In genomic region chr5:10227396-10227795, GRCh38 we compare ENCODE assay signal across 22 cellular contexts. TPM values are rescaled to one million over a fixed set of nuclear protein-coding genes. Genes with fewer than 3 reads are reported as not detected.
DNase-seq lines count a peak whose midpoint lies in the region; ATAC-seq and TF ChIP-seq lines count a peak whose summit lies in the region.
"Had no signal": no experiment of that assay in that cellular context is flagged by ENCODE, and none has a peak within 500 bp of the region (broad histone marks: within the 10 kb centered on the region; RNA-seq: fewer than 3 reads in every experiment).

No MANE protein-coding gene starts in this region.

- peaks cover 39% of the 10 kb centered on the region for H3F3A ChIP-seq in GM23248 (ENCODE audit: insufficient read depth)

- intact Hi-C loops in esophagus muscularis mucosa (cut with DNase I): no loop called here
- intact Hi-C loops in aorta (cut with DNase I): no loop called here

- H4K20me1 ChIP-seq in GM23248 (ENCODE audit: insufficient read depth): no peaks in the 10 kb centered on the region

- TF ChIP-seq POLR2A in NB4 (IDR thresholded peaks at IDR 0.05; ENCODE audit: extremely low read depth, insufficient read length): no peak
- no peak for TF ChIP-seq POLR2A in esophagus muscularis mucosa (IDR thresholded peaks at IDR 0.05; ENCODE audit: low read depth)

- TF ChIP-seq CTCF in NB4 (IDR thresholded peaks at IDR 0.05; ENCODE audit: low read depth, low read length): no peak
- no peak for TF ChIP-seq CTCF in choroid plexus epithelial cell (conservative IDR thresholded peaks at IDR 0.05; ENCODE audit: low read depth, low read length)
- no peak for TF ChIP-seq CTCF in GM20000 (IDR thresholded peaks at IDR 0.05; ENCODE audit: extremely low read depth, missing control alignments)
- no peak for TF ChIP-seq CTCF in esophagus muscularis mucosa (IDR thresholded peaks at IDR 0.05)

- H3K4me1 ChIP-seq in GM23248 (ENCODE audit: insufficient read depth) (peaks cover 29% of the 10 kb centered on the region), esophagus muscularis mucosa (no peaks in the 10 kb centered on the region), aorta (ENCODE audit: control insufficient read depth in 1 of 2, insufficient read depth in 2 of 2, low read length in 2 of 2) (no peaks in the 10 kb centered on the region)
- H3K4me1 ChIP-seq: heart left ventricle had no signal

- H3K9me2 ChIP-seq in GM23248 (ENCODE audit: insufficient read depth): no peaks in the 10 kb centered on the region

- no peaks in the 10 kb centered on the region for H3K79me2 ChIP-seq in GM23248 (ENCODE audit: insufficient read depth)

- WGBS in GM23248 (ENCODE audit: low coverage in 1 of 2, low lambda C conversion rate in 2 of 2, missing lambda C conversion rate in 2 of 2), 2 experiments: 32 to 40% methylated on average over 7 of the region's 7 CpGs
- 84% methylated on average over 7 of the region's 7 CpGs for WGBS in esophagus muscularis mucosa
- WGBS in aorta, 2 donors: 80 to 83% methylated on average over 7 of the region's 7 CpGs

- in situ Hi-C loops in GM23248 (cut with MboI): no loop called here

- ATAC-seq in HG03354 (IDR thresholded peaks at IDR 0.05; ENCODE audit: poor library complexity, severe bottlenecking, unreplicated experiment) (no peak), aorta (ENCODE audit: low FRiP score) (no peak)
- ATAC-seq: HCT116, heart left ventricle, psoas muscle had no signal

- H3K4me3 ChIP-seq in GM23248: no peak overlapping the region
- H3K4me3 ChIP-seq in NB4 (ENCODE audit: low read depth, low read length): no peak overlapping the region
- no peak overlapping the region for H3K4me3 ChIP-seq in choroid plexus epithelial cell (ENCODE audit: low read depth, low read length)
- no peak overlapping the region for H3K4me3 ChIP-seq in esophagus muscularis mucosa
- no peak overlapping the region for H3K4me3 ChIP-seq in aorta (ENCODE audit: low read length in 2 of 2)
- H3K4me3 ChIP-seq: heart left ventricle, psoas muscle, smooth muscle cell had no signal

- no peak overlapping the region for H2AFZ ChIP-seq in GM23248

- H3K27ac ChIP-seq in GM23248: peak overlapping the region; percentile 53
- no peak overlapping the region for H3K27ac ChIP-seq in esophagus muscularis mucosa (replicated peaks in 1 of 4)
- H3K27ac ChIP-seq in aorta (ENCODE audit: low read depth in 1 of 2, low read length in 2 of 2): no peak overlapping the region
- H3K27ac ChIP-seq: heart left ventricle, psoas muscle, VCaP had no signal

- TF ChIP-seq EP300 in esophagus muscularis mucosa (IDR thresholded peaks at IDR 0.05): no peak

- H3K36me3 ChIP-seq in GM23248 (ENCODE audit: low read depth): no peaks in the 10 kb centered on the region
- peaks cover 0 to 10% (median 4%) of the 10 kb centered on the region in 4 donors for H3K36me3 ChIP-seq in esophagus muscularis mucosa
- no peaks in the 10 kb centered on the region for H3K36me3 ChIP-seq in aorta (ENCODE audit: control insufficient read depth in 1 of 2, insufficient read depth in 2 of 2, low read length in 1 of 2)

- peak overlapping the region; percentile 26 for H3K4me2 ChIP-seq in GM23248 (ENCODE audit: unreplicated experiment)
- H3K4me2 ChIP-seq: smooth muscle cell had no signal

- peak overlapping the region; percentile 27; the same call in 1 of the 2 replicates for H3K9ac ChIP-seq in GM23248

- DNase-seq in GM23248 (peak; percentile 73), NB4 (ENCODE audit: low read depth) (peak; percentile 39), choroid plexus epithelial cell (ENCODE audit: low read depth) (peak; percentile 52), myocyte (ENCODE audit: low read depth) (peak; percentile 40), GM20000 (ENCODE audit: low spot score) (no peak), esophagus muscularis mucosa (ENCODE audit: extremely low spot score) (no peak), aorta (no peak)
- DNase-seq: activated CD4-positive, alpha-beta T cell treated with anti-CD3 and anti-CD28 coated beads, Interleukin-2, amount 50 U/mL, for 4 hours; activated CD8-positive, alpha-beta memory T cell treated with anti-CD3 and anti-CD28 coated beads, Interleukin-2, amount 50 U/mL, for 48 hours; activated effector memory CD4-positive, alpha-beta T cell treated with Interleukin-2 at 50 U/mL for 16 hours; central memory CD4-positive, alpha-beta T cell; erythroblast; heart left ventricle; immature natural killer cell; NCI-H187 treated with DMSO at 0.1 percent for 48 hours; NCI-H748 treated with DMSO at 0.1 percent for 48 hours; psoas muscle; stimulated activated CD4-positive, alpha-beta T cell treated with anti-CD3 and anti-CD28 coated beads, Interleukin-4, amount 100 ng/mL, for 24 hours had no signal

- no peaks in the 10 kb centered on the region for H3K9me3 ChIP-seq in GM23248 (ENCODE audit: low read depth)
- no peaks in the 10 kb centered on the region for H3K9me3 ChIP-seq in esophagus muscularis mucosa
- H3K9me3 ChIP-seq in aorta (ENCODE audit: control insufficient read depth, low read length): no peaks in the 10 kb centered on the region
- H3K9me3 ChIP-seq: psoas muscle had no signal

- H3K27me3 ChIP-seq in GM23248 (replicated peaks; ENCODE audit: insufficient read depth): no peaks in the 10 kb centered on the region
- no peaks in the 10 kb centered on the region for H3K27me3 ChIP-seq in esophagus muscularis mucosa
- no peaks in the 10 kb centered on the region for H3K27me3 ChIP-seq in aorta (ENCODE audit: control insufficient read depth in 1 of 2, insufficient read depth in 2 of 2, low read length in 1 of 2)
- H3K27me3 ChIP-seq: heart left ventricle had no signal

RNA-seq across cellular contexts. Expression of gene ATPSCKMT, which starts 22.3 kb away (rescaled TPM):
- 15.3 and 16.8 TPM in 2 replicates for total RNA-seq in GM23248 (2014; rRNA removed; shearing (Covaris generic))
- 12.8 and 13.9 TPM in 2 replicates for polyA plus RNA-seq in GM23248 (2016; fragmentation: Nextera tagmentation; extraction: Ambion mirVana)
- total RNA-seq in myocyte: 31.4 and 32.8 TPM in 2 replicates
- 17.3 TPM for polyA plus RNA-seq in myocyte (2012)
- 10 to 100 TPM in 2 of 4 donors, 1 to 10 TPM in 2; 7.6 to 18.4 (median 10.2) TPM for total RNA-seq in esophagus muscularis mucosa
- 10 to 100 TPM in 1 of 2 donors, 1 to 10 TPM in 1; 6.8 to 13.2 TPM for total RNA-seq in aorta
- polyA plus RNA-seq in aorta: 10 to 100 TPM in 1 of 2 donors, 1 to 10 TPM in 1; 9.9 to 10.8 TPM

RNA-seq across cellular contexts. Expression of gene CCT5, which starts 22.7 kb away (rescaled TPM):
- 301 and 392 TPM in 2 replicates for total RNA-seq in GM23248 (2014; rRNA removed; shearing (Covaris generic))
- 257 and 264 TPM in 2 replicates for polyA plus RNA-seq in GM23248 (2016; fragmentation: Nextera tagmentation; extraction: Ambion mirVana)
- total RNA-seq in myocyte: 340 and 378 TPM in 2 replicates
- polyA plus RNA-seq in myocyte (2012): 222 TPM
- 100 to 1,000 TPM; 100 to 165 (median 142) TPM for total RNA-seq in esophagus muscularis mucosa
- 100 to 1,000 TPM in 1 of 2 donors, 10 to 100 TPM in 1; 84.4 to 104 TPM for total RNA-seq in aorta
- 10 to 100 TPM; 72.1 to 74.9 TPM for polyA plus RNA-seq in aorta

Comparison
In these comparisons a context has a peak if more than half of its experiments do, and no peak if none do; other contexts are left out.
1. DNase-seq: peak in GM23248 (single experiment), NB4 (single experiment), choroid plexus epithelial cell (single experiment) and myocyte (single experiment); none in GM20000 (single experiment), esophagus muscularis mucosa (single experiment) and aorta (0 of 2).